In genomic region chr10:99360935-99361334, GRCh38 we compare ENCODE assay signal across 1 cellular context.
TF ChIP-seq lines count a peak whose summit lies in the region.

No MANE protein-coding gene starts in this region.

TF ChIP-seq in HCT116, 20 proteins besides CTCF, POLR2A, EP300 and RAD21 (continued from another document):
- TF ChIP-seq, protein P1, sequence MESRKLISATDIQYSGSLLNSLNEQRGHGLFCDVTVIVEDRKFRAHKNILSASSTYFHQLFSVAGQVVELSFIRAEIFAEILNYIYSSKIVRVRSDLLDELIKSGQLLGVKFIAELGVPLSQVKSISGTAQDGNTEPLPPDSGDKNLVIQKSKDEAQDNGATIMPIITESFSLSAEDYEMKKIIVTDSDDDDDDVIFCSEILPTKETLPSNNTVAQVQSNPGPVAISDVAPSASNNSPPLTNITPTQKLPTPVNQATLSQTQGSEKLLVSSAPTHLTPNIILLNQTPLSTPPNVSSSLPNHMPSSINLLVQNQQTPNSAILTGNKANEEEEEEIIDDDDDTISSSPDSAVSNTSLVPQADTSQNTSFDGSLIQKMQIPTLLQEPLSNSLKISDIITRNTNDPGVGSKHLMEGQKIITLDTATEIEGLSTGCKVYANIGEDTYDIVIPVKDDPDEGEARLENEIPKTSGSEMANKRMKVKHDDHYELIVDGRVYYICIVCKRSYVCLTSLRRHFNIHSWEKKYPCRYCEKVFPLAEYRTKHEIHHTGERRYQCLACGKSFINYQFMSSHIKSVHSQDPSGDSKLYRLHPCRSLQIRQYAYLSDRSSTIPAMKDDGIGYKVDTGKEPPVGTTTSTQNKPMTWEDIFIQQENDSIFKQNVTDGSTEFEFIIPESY (IDR thresholded peaks at IDR 0.05; ENCODE audit: extremely low read depth, insufficient replicate concordance, low read length): no peak
- TF ChIP-seq FOSL1 (IDR thresholded peaks at IDR 0.05; ENCODE audit: low read depth): no peak
- no peak for TF ChIP-seq ZNF274 (IDR thresholded peaks at IDR 0.05; ENCODE audit: low read depth, low read length)
- no peak for TF ChIP-seq SP1 (IDR thresholded peaks at IDR 0.05; ENCODE audit: low read depth)
- no peak for TF ChIP-seq ZFX (IDR thresholded peaks at IDR 0.05)
- TF ChIP-seq EZH2 (IDR thresholded peaks at IDR 0.05): no peak
- TF ChIP-seq EGR1 (IDR thresholded peaks at IDR 0.05; ENCODE audit: low read depth): no peak
- TF ChIP-seq ATF3 (IDR thresholded peaks at IDR 0.05): no peak
- no peak for TF ChIP-seq TCF7L2 (IDR thresholded peaks at IDR 0.05; ENCODE audit: borderline replicate concordance, extremely low read depth, insufficient read depth, insufficient read length)
- no peak for TF ChIP-seq SRF (IDR thresholded peaks at IDR 0.05; ENCODE audit: low read depth)
- no peak for TF ChIP-seq CBX3 (IDR thresholded peaks at IDR 0.05; ENCODE audit: low read depth)
TF ChIP-seq in HCT116: peak in this region for 0.
